21 cellular contexts compared by ENCODE assay signal in the genomic region with DNA sequence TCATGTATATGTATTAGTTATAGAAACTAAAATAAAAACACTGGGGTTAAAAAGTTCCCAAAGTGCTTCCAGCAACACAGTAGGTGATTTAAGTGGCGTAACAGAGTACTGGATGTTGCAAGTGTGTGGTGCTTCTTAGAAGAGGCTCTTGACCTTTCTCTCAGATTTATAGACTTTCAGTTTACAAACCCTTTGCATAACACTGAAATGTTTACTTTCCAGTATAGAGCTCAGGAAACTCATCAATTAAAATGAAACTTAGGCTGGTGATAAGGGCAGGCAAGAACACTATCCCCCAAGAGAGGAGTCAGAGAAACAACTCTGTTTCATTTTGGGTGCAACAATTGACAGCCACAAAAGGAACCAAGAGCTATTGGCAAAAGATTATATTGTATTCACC. TPM values are rescaled to one million over a fixed set of nuclear protein-coding genes. Genes with fewer than 3 reads are reported as not detected.
A peak's percentile ranks its signal among the peaks of the same experiment; 100 is the strongest.
DNase-seq lines count a peak whose midpoint lies in the region; ATAC-seq and TF ChIP-seq lines count a peak whose summit lies in the region.
"Had no signal": no experiment of that assay in that cellular context is flagged by ENCODE, and none has a peak within 500 bp of the region (broad histone marks: within the 10 kb centered on the region; RNA-seq: fewer than 3 reads in every experiment).

No MANE protein-coding gene starts in this region.

- peak; percentile 56 to 77 for ATAC-seq in lower lobe of right lung
- ATAC-seq in GM21737 (IDR thresholded peaks at IDR 0.05; ENCODE audit: unreplicated experiment), result no peak
- ATAC-seq: left ventricle myocardium superior, sciatic nerve, WTC11 had no signal

- H3K9me3 ChIP-seq in lower lobe of right lung, result no peaks in the 10 kb centered on the region
- H3K9me3 ChIP-seq: tibial nerve had no signal

- H3K4me3 ChIP-seq in GM12865 (ENCODE audit: low read depth, low read length) (no peak overlapping the region), lower lobe of right lung (no peak overlapping the region)
- H3K4me3 ChIP-seq: tibial nerve had no signal

- peaks cover 28% of the 10 kb centered on the region for H3K4me1 ChIP-seq in lower lobe of right lung
- H3K4me1 ChIP-seq: tibial nerve had no signal

- H3K27me3 ChIP-seq in lower lobe of right lung (ENCODE audit: low read depth), result no peaks in the 10 kb centered on the region
- H3K27me3 ChIP-seq: tibial nerve had no signal

- no peaks in the 10 kb centered on the region for H3K36me3 ChIP-seq in lower lobe of right lung
- H3K36me3 ChIP-seq: tibial nerve had no signal

- DNase-seq in DMS53 treated with DMSO at 0.1 percent for 48 hours (lab: John Stamatoyannopoulos, UW; ENCODE audit: unreplicated experiment) (peak; percentile 43), GM12865 (ENCODE audit: low read depth) (peak; percentile 38), NCI-H510A treated with DMSO at 0.1 percent for 48 hours (lab: John Stamatoyannopoulos, UW) (peak; percentile 81), lower lobe of right lung (no peak), NCI-H1436 (lab: John Stamatoyannopoulos, UW) (no peak)
- no peak for DNase-seq in stimulated activated CD4-positive, alpha-beta T cell treated with anti-CD3 and anti-CD28 coated beads, Interleukin-4, amount 100 ng/mL, for 1 hour
- DNase-seq: activated CD4-positive, alpha-beta memory T cell treated with anti-CD3 and anti-CD28 coated beads, Interleukin-2, amount 10 ng/mL, durations not matched to agents 7 days and 5 days; activated naive CD4-positive, alpha-beta T cell treated with anti-CD3 and anti-CD28 coated beads for 36 hours; activated T-cell treated with anti-CD3 and anti-CD28 coated beads, Interleukin-2, amount 50 U/mL, for 24 hours; central memory CD4-positive, alpha-beta T cell; GOT3; left ventricle myocardium superior; MV-4-11; NCI-H774; OCI-M1; posterior cingulate gyrus; T1000 had no signal

- TF ChIP-seq CTCF in GM12865 (IDR thresholded peaks at IDR 0.05; ENCODE audit: insufficient read depth, low read depth, low read length, missing control alignments) (no peak), lower lobe of right lung (IDR thresholded peaks at IDR 0.05) (no peak)

- intact Hi-C loops in lower lobe of right lung (cut with DNase I), result no loop called here

- H3K27ac ChIP-seq in lower lobe of right lung, result no peak overlapping the region
- H3K27ac ChIP-seq: tibial nerve had no signal

RNA-seq across cellular contexts. Expression of a gene that starts 27.5 kb away (rescaled TPM):
- 33.2 TPM for total RNA-seq in lower lobe of right lung

RNA-seq across cellular contexts. Expression of a gene that starts 42.3 kb away (rescaled TPM):
- total RNA-seq in lower lobe of right lung, result 8.9 TPM

Comparison
In these comparisons a context has a peak if more than half of its experiments do, and no peak if none do; other contexts are left out.
1. DNase-seq: peak in DMS53 treated with DMSO at 0.1 percent for 48 hours (single experiment), GM12865 (single experiment) and NCI-H510A treated with DMSO at 0.1 percent for 48 hours (single experiment); none in lower lobe of right lung (single experiment), NCI-H1436 (single experiment) and stimulated activated CD4-positive, alpha-beta T cell treated with anti-CD3 and anti-CD28 coated beads, Interleukin-4, amount 100 ng/mL, for 1 hour (single experiment).